In genomic region chr1:27554777-27555699, GRCh38 we compare ENCODE assay signal across 10 cellular contexts. TPM values are rescaled to one million over a fixed set of nuclear protein-coding genes. Genes with fewer than 3 reads are reported as not detected.
DNase-seq lines count a peak whose midpoint lies in the region; ATAC-seq and TF ChIP-seq lines count a peak whose summit lies in the region.
"Had no signal": no experiment of that assay in that cellular context is flagged by ENCODE, and none has a peak within 500 bp of the region (broad histone marks: within the 10 kb centered on the region; RNA-seq: fewer than 3 reads in every experiment).

No MANE protein-coding gene starts in this region.

- WGBS in esophagus muscularis mucosa, result 50% methylated on average over 5 of the region's 8 CpGs

- no peak overlapping the region for H3K4me3 Mint-ChIP-seq in neural progenitor cell

- peaks cover 70% of the 10 kb centered on the region for H4K20me1 ChIP-seq in neural progenitor cell (ENCODE audit: low read depth)

- peaks cover 29% of the 10 kb centered on the region for H3F3A ChIP-seq in neural progenitor cell (ENCODE audit: low read depth)

- no peak for TF ChIP-seq EP300 in esophagus muscularis mucosa (IDR thresholded peaks at IDR 0.05)

- peaks cover 22% of the 10 kb centered on the region for H3K36me3 Mint-ChIP-seq in neural progenitor cell

- H3K4me2 ChIP-seq in neural progenitor cell, result no peak overlapping the region

- ATAC-seq in HG02885 (IDR thresholded peaks at IDR 0.05; ENCODE audit: poor library complexity, unreplicated experiment), result no peak
- ATAC-seq: HCT116 had no signal

- H3K9me3 ChIP-seq in Peyer's patch (no peaks in the 10 kb centered on the region), esophagus muscularis mucosa (no peaks in the 10 kb centered on the region), neural progenitor cell (ENCODE audit: low read depth) (no peaks in the 10 kb centered on the region)

- H3K27me3 ChIP-seq in Peyer's patch (no peaks in the 10 kb centered on the region), esophagus muscularis mucosa (no peaks in the 10 kb centered on the region), neural progenitor cell (no peaks in the 10 kb centered on the region)

- H3K36me3 ChIP-seq in Peyer's patch (peaks cover 0 to 26% (median 0%) of the 10 kb centered on the region in 3 donors), esophagus muscularis mucosa (peaks cover 29 to 46% (median 45%) of the 10 kb centered on the region in 4 donors), neural progenitor cell (no peaks in the 10 kb centered on the region)

- H3K9ac ChIP-seq in neural progenitor cell, result no peak overlapping the region

- H3K27ac ChIP-seq in 22Rv1 (peak overlapping the region; percentile 26; the same call in 1 of the 2 replicates), Peyer's patch (peak overlapping the region; percentile 43 to 88 (median 66)), esophagus muscularis mucosa (replicated peaks in 1 of 4) (peak overlapping the region; percentile 75 to 98 (median 89)), neural progenitor cell (no peak overlapping the region)

- H3K4me3 ChIP-seq in Peyer's patch (no peak overlapping the region), esophagus muscularis mucosa (no peak overlapping the region), neural progenitor cell (no peak overlapping the region)

- peaks cover 51% of the 10 kb centered on the region for H3K79me2 ChIP-seq in neural progenitor cell (ENCODE audit: low read depth)

- H3K4me1 Mint-ChIP-seq in neural progenitor cell, result peaks cover 33% of the 10 kb centered on the region

- peaks cover 0 to 40% (median 15%) of the 10 kb centered on the region in 4 donors for H3K4me1 ChIP-seq in Peyer's patch
- peaks cover 50 to 68% (median 60%) of the 10 kb centered on the region in 4 donors for H3K4me1 ChIP-seq in esophagus muscularis mucosa
- H3K4me1 ChIP-seq in neural progenitor cell, result peaks cover 22% of the 10 kb centered on the region

- no peaks in the 10 kb centered on the region for H3K9me3 Mint-ChIP-seq in neural progenitor cell

- peak overlapping the region; percentile 83 for H3K27ac Mint-ChIP-seq in neural progenitor cell

- TF ChIP-seq POLR2A in Peyer's patch (IDR thresholded peaks at IDR 0.05) (no peak), esophagus muscularis mucosa (IDR thresholded peaks at IDR 0.05; ENCODE audit: low read depth) (no peak)

- peaks cover 2% of the 10 kb centered on the region for H3K27me3 Mint-ChIP-seq in neural progenitor cell (ENCODE audit: insufficient read depth, low read depth)

- intact Hi-C loops in esophagus muscularis mucosa (cut with DNase I), result no loop called here

- no peak overlapping the region for H2AFZ ChIP-seq in neural progenitor cell (replicated peaks)

- DNase-seq in Peyer's patch (no peak), esophagus muscularis mucosa (ENCODE audit: extremely low spot score) (no peak), neural progenitor cell (ENCODE audit: low spot score) (no peak), NCI-H446 treated with DMSO at 0.1 percent for 48 hours (lab: John Stamatoyannopoulos, UW) (no peak), dedifferentiated amniotic fluid mesenchymal stem cell (ENCODE audit: extremely low spot score) (no peak)
- DNase-seq in effector CD4-positive, alpha-beta T cell, result no peak
- DNase-seq: NCI-H2081 treated with DMSO at 0.1 percent for 48 hours had no signal

- TF ChIP-seq CTCF in 22Rv1 (IDR thresholded peaks at IDR 0.05) (no peak), Peyer's patch (IDR thresholded peaks at IDR 0.05) (no peak), esophagus muscularis mucosa (IDR thresholded peaks at IDR 0.05) (no peak), neural progenitor cell (IDR thresholded peaks at IDR 0.05) (no peak)

RNA-seq across cellular contexts. Expression of gene AHDC1, which starts 48.9 kb away (rescaled TPM):
- total RNA-seq in Peyer's patch, result 10 to 100 TPM in 3 of 4 donors, 1 to 10 TPM in 1; 7.0 to 21.5 (median 12.0) TPM
- total RNA-seq in esophagus muscularis mucosa, result 10 to 100 TPM; 14.7 to 54.3 (median 35.4) TPM
- total RNA-seq in neural progenitor cell (ENCODE audit: low replicate concordance), result 7.0 and 26.5 TPM in 2 replicates
